In the genomic region with DNA sequence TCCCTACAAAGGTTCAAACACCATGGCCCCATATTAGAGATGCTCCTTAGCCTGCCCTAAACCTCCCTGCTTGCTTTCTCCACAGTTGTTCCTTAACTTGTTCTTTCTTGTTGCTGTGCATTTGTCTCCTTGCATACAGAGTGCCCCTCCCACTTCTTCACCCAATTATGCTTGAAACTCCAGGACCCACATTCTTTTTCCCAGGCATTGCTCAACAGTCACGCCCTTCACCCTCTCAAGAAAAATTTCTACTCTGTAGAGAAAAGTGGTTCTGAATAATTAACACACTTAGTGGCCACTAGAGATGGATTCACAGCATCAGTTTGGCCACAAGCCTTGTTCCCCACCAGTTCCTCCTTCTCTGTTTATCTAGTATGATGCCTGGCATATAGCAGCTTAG, we compare ENCODE assay signal across 18 cellular contexts.
"Had no signal": no experiment of that assay in that cellular context is flagged by ENCODE, and none has a peak within 500 bp of the region (broad histone marks: within the 10 kb centered on the region; RNA-seq: fewer than 3 reads in every experiment).

No MANE protein-coding gene starts in this region.

- H3K4me3 ChIP-seq: gastrocnemius medialis, heart left ventricle, tibial nerve, vagina had no signal

- DNase-seq: activated naive CD4-positive, alpha-beta T cell treated with anti-CD3 and anti-CD28 coated beads for 36 hours; activated naive CD8-positive, alpha-beta T cell treated with anti-CD3 and anti-CD28 coated beads, Interleukin-2, amount 50 U/mL, for 24 hours; cortex of kidney; effector memory CD4-positive, alpha-beta T cell; gastrocnemius medialis; heart left ventricle; nucleus accumbens; right cardiac atrium; stimulated activated CD4-positive, alpha-beta T cell treated with anti-CD3 and anti-CD28 coated beads, Interleukin-4, amount 100 ng/mL, for 4 hours; stimulated activated CD8-positive, alpha-beta memory T cell treated with anti-CD3 and anti-CD28 coated beads, Interleukin-4, amount 100 ng/mL, for 48 hours; stimulated activated naive CD4-positive, alpha-beta T cell treated with Interleukin-2 at 50 U/mL for 16 hours; SW 1271 had no signal

- ATAC-seq: activated CD4-positive, CD25-positive, alpha-beta regulatory T cell treated with anti-CD3 and anti-CD28 coated beads, Interleukin-2, amount 50 U/mL, for 24 hours; activated naive CD8-positive, alpha-beta T cell treated with anti-CD3 and anti-CD28 coated beads, Interleukin-2, amount 50 U/mL, for 24 hours; gastrocnemius medialis; heart left ventricle; natural killer cell treated with Interleukin-12 subunit alpha and Interleukin-12 subunit beta and Interleukin-15 and Interleukin-18, amount 100 ng/mL, for 72 hours; right cardiac atrium had no signal

- H3K27ac ChIP-seq: gastrocnemius medialis, heart left ventricle, tibial nerve, vagina had no signal

- FAIRE-seq: islet of Langerhans, small intestine had no signal
